In the genomic region with DNA sequence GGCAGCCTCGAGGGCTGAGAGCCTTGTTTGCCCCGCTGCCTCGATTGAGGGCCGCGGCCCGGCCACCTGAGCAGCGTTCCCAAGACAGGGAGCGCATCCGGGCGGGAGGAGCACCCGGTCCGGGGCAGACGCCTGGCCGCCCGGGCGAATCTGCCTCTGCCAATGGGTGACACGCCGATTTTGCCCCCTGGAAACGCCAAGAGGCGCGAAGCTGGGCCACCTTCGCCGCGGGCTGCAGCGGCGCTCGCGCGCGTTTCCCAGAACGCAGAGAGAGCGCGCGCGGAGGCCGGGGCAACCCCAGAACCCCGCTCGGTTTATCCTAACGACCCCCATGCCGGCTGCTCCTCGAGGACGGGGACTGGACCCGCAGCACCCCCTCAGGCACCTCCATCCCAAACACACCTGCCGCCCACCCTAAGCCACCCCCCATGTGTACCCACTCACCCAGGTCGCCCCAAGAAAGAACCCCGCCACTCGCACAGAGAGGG, we compare ENCODE assay signal across 8 cellular contexts. TPM values are rescaled to one million over a fixed set of nuclear protein-coding genes. Genes with fewer than 3 reads are reported as not detected.
DNase-seq lines count a peak whose midpoint lies in the region; ATAC-seq and TF ChIP-seq lines count a peak whose summit lies in the region.

No MANE protein-coding gene starts in this region.

- H3K4me1 ChIP-seq in left ventricle myocardium inferior (peaks cover 3% of the 10 kb centered on the region), vagina (no peaks in the 10 kb centered on the region)

- in situ Hi-C loops in astrocyte of the spinal cord (cut with HindIII; ENCODE audit: low sequenced_read_pairs), result no loop called here

- peaks cover 18% of the 10 kb centered on the region for H3K27me3 ChIP-seq in left ventricle myocardium inferior (ENCODE audit: low read depth)
- H3K27me3 ChIP-seq in vagina, result no peaks in the 10 kb centered on the region

- H3K27ac Mint-ChIP-seq in mesothelial cell of epicardium, result no peak overlapping the region

- no peak for TF ChIP-seq POLR2A in vagina (IDR thresholded peaks at IDR 0.05)

- no peak for ATAC-seq in left cardiac atrium
- no peak for ATAC-seq in HG02885 (IDR thresholded peaks at IDR 0.05; ENCODE audit: poor library complexity, unreplicated experiment)
- no peak for ATAC-seq in GM21723 (IDR thresholded peaks at IDR 0.05; ENCODE audit: unreplicated experiment)
- ATAC-seq in HG03108 (IDR thresholded peaks at IDR 0.05; ENCODE audit: unreplicated experiment), result no peak

- H3K36me3 ChIP-seq in left ventricle myocardium inferior (no peaks in the 10 kb centered on the region), vagina (no peaks in the 10 kb centered on the region)

- peaks cover 3% of the 10 kb centered on the region for H3K9me3 Mint-ChIP-seq in mesothelial cell of epicardium

- H3K4me1 Mint-ChIP-seq in mesothelial cell of epicardium, result no peaks in the 10 kb centered on the region

- intact Hi-C loops in left ventricle myocardium inferior (cut with micrococcal nuclease), result no loop called here
- intact Hi-C loops in left cardiac atrium (cut with DNase I), result no loop called here
- intact Hi-C loops in vagina (cut with DNase I), result no loop called here

- H3K9me3 ChIP-seq in left ventricle myocardium inferior (replicated peaks) (no peaks in the 10 kb centered on the region), vagina (no peaks in the 10 kb centered on the region)

- H3K4me3 Mint-ChIP-seq in mesothelial cell of epicardium, result peak overlapping the region; percentile 59

- no peak overlapping the region for H3K27ac ChIP-seq in left ventricle myocardium inferior (replicated peaks)
- no peak overlapping the region for H3K27ac ChIP-seq in vagina

- no peaks in the 10 kb centered on the region for H3K36me3 Mint-ChIP-seq in mesothelial cell of epicardium

- peaks cover 34% of the 10 kb centered on the region for H3K27me3 Mint-ChIP-seq in mesothelial cell of epicardium (ENCODE audit: low read depth)

- TF ChIP-seq CTCF in left ventricle myocardium inferior (IDR thresholded peaks at IDR 0.05; ENCODE audit: borderline replicate concordance), result no peak
- no peak for TF ChIP-seq CTCF in astrocyte of the spinal cord (IDR thresholded peaks at IDR 0.05; ENCODE audit: low read depth, low read length)
- no peak for TF ChIP-seq CTCF in mesothelial cell of epicardium (IDR thresholded peaks at IDR 0.05; ENCODE audit: unreplicated experiment)
- TF ChIP-seq CTCF in vagina (IDR thresholded peaks at IDR 0.05), result no peak

- H3K4me3 ChIP-seq in left ventricle myocardium inferior (peak overlapping the region; percentile 58), astrocyte of the spinal cord (ENCODE audit: low read depth, low read length) (peak overlapping the region; percentile 26), vagina (peak overlapping the region; percentile 20 to 25)

- DNase-seq in left ventricle myocardium inferior (no peak), left cardiac atrium (no peak), astrocyte of the spinal cord (ENCODE audit: low read depth, low spot score) (no peak), mesothelial cell of epicardium (ENCODE audit: low spot score in 2 of 2, unreplicated experiment in 2 of 2) (no peak), vagina (ENCODE audit: extremely low spot score in 2 of 2) (no peak)

RNA-seq across cellular contexts. Expression of gene MAP7D2, which starts 0.6 kb away (rescaled TPM):
- total RNA-seq in left ventricle myocardium inferior, result 0.44 TPM
- under 1 TPM; 0.50 to 0.60 TPM for total RNA-seq in left cardiac atrium
- total RNA-seq in mesothelial cell of epicardium, result 0.93 to 1.4 TPM (median 1.3 TPM) in 3 replicates
- 0.98 TPM for total RNA-seq in vagina

RNA-seq across cellular contexts. Expression of gene EIF1AX, which starts 25.5 kb away (rescaled TPM):
- total RNA-seq in left ventricle myocardium inferior (56.8 TPM), left cardiac atrium (10 to 100 TPM; 53.2 to 88.5 TPM), mesothelial cell of epicardium (69.6 to 75.0 TPM (median 70.9 TPM) in 3 replicates), vagina (47.6 TPM)
